ENCODE assay signal across 13 cellular contexts in genomic region chr19:45448887-45449299, GRCh38. TPM values are rescaled to one million over a fixed set of nuclear protein-coding genes. Genes with fewer than 3 reads are reported as not detected.
DNase-seq lines count a peak whose midpoint lies in the region; ATAC-seq, FAIRE-seq and TF ChIP-seq lines count a peak whose summit lies in the region.
"Had no signal": no experiment of that assay in that cellular context is flagged by ENCODE, and none has a peak within 500 bp of the region (broad histone marks: within the 10 kb centered on the region; RNA-seq: fewer than 3 reads in every experiment).

No MANE protein-coding gene starts in this region.

- H3K36me3 ChIP-seq in Peyer's patch = no peaks in the 10 kb centered on the region
- H3K36me3 ChIP-seq in effector memory CD4-positive, alpha-beta T cell (ENCODE audit: control insufficient read depth, insufficient read depth, low read length) = no peaks in the 10 kb centered on the region
- H3K36me3 ChIP-seq in kidney (ENCODE audit: control insufficient read depth in 1 of 2, insufficient read depth in 2 of 2, low read length in 2 of 2) = no peaks in the 10 kb centered on the region
- H3K36me3 ChIP-seq: tibial nerve had no signal

- ATAC-seq in GM18502 (IDR thresholded peaks at IDR 0.05; ENCODE audit: poor library complexity, unreplicated experiment) = no peak

- peaks cover 32% of the 10 kb centered on the region for H3K4me1 Mint-ChIP-seq in osteocyte (ENCODE audit: unreplicated experiment)

- H3K9me3 ChIP-seq in Peyer's patch = no peaks in the 10 kb centered on the region
- H3K9me3 ChIP-seq in effector memory CD4-positive, alpha-beta T cell (ENCODE audit: control insufficient read depth, low read length) = no peaks in the 10 kb centered on the region
- no peaks in the 10 kb centered on the region for H3K9me3 ChIP-seq in kidney (ENCODE audit: control insufficient read depth in 1 of 2, low read length in 2 of 2)
- H3K9me3 ChIP-seq: tibial nerve had no signal

- no peak for FAIRE-seq in kidney (lab: Jason Lieb, UNC)

- H3K4me3 ChIP-seq in Peyer's patch (no peak overlapping the region), kidney (ENCODE audit: low read length in 2 of 2) (no peak overlapping the region)
- H3K4me3 ChIP-seq in effector memory CD4-positive, alpha-beta T cell (ENCODE audit: insufficient read depth, low read depth, low read length, poor library complexity, severe bottlenecking) = no peak overlapping the region
- H3K4me3 ChIP-seq: lung, SK-N-MC, tibial nerve had no signal

- no peaks in the 10 kb centered on the region for H3K36me3 Mint-ChIP-seq in osteocyte (ENCODE audit: unreplicated experiment)

- H3K27ac Mint-ChIP-seq in osteocyte (ENCODE audit: unreplicated experiment) = peak overlapping the region; percentile 65

- intact Hi-C loops in kidney (cut with DNase I) = no loop called here

- peak overlapping the region; percentile 59 for H3K4me3 Mint-ChIP-seq in osteocyte (ENCODE audit: unreplicated experiment)

- no peak for TF ChIP-seq POLR2A in Peyer's patch (IDR thresholded peaks at IDR 0.05)

- H3K27me3 ChIP-seq in Peyer's patch = no peaks in the 10 kb centered on the region
- no peaks in the 10 kb centered on the region for H3K27me3 ChIP-seq in effector memory CD4-positive, alpha-beta T cell (replicated peaks; ENCODE audit: control insufficient read depth, insufficient read depth, low read length, poor library complexity, severe bottlenecking)
- H3K27me3 ChIP-seq: tibial nerve had no signal

- peak overlapping the region in 3 of 4 donors; percentile 90 to 91 (median 91) for H3K27ac ChIP-seq in Peyer's patch
- H3K27ac ChIP-seq in effector memory CD4-positive, alpha-beta T cell (ENCODE audit: insufficient read depth, low read length, poor library complexity, severe bottlenecking) = peak overlapping the region; percentile 99
- H3K27ac ChIP-seq in kidney (ENCODE audit: low read depth in 2 of 2, low read length in 2 of 2) = no peak overlapping the region
- H3K27ac ChIP-seq: SK-N-MC had no signal

- peaks cover 10 to 52% (median 16%) of the 10 kb centered on the region in 4 donors for H3K4me1 ChIP-seq in Peyer's patch
- peaks cover 41% of the 10 kb centered on the region for H3K4me1 ChIP-seq in effector memory CD4-positive, alpha-beta T cell (ENCODE audit: control insufficient read depth, insufficient read depth, low read length, poor library complexity, severe bottlenecking)
- peaks cover 5 to 11% of the 10 kb centered on the region in 2 donors for H3K4me1 ChIP-seq in kidney (ENCODE audit: control insufficient read depth in 1 of 2, insufficient read depth in 1 of 2, low read depth in 1 of 2, low read length in 2 of 2)

- no peaks in the 10 kb centered on the region for H3K27me3 Mint-ChIP-seq in osteocyte (ENCODE audit: unreplicated experiment)

- TF ChIP-seq CTCF in Peyer's patch (IDR thresholded peaks at IDR 0.05) (no peak), osteocyte (IDR thresholded peaks at IDR 0.05) (no peak), kidney (IDR thresholded peaks at IDR 0.05; ENCODE audit: borderline replicate concordance, extremely low read depth, insufficient read depth) (no peak)

- no peaks in the 10 kb centered on the region for H3K9me3 Mint-ChIP-seq in osteocyte (ENCODE audit: unreplicated experiment)

- peak; percentile 58 for DNase-seq in DMS153 (lab: John Stamatoyannopoulos, UW)
- no peak for DNase-seq in DMS153 treated with DMSO at 0.1 percent for 48 hours (lab: John Stamatoyannopoulos, UW; ENCODE audit: unreplicated experiment)
- DNase-seq in Peyer's patch = peak in 2 of 3 donors; percentile 76 to 81
- peak in 2 of 3 donors; percentile 11 to 41 for DNase-seq in effector memory CD4-positive, alpha-beta T cell
- no peak for DNase-seq in osteocyte (ENCODE audit: extremely low spot score, unreplicated experiment)
- no peak for DNase-seq in kidney
- DNase-seq in NAMALWA (ENCODE audit: low spot score) = no peak
- DNase-seq: NCI-H2081 had no signal

- H3K9ac ChIP-seq in kidney (ENCODE audit: low read length in 2 of 2) = peak overlapping the region in 1 of 2 donors; percentile 51

RNA-seq across cellular contexts. Expression of gene FOSB, which starts 18.9 kb away (rescaled TPM):
- total RNA-seq in Peyer's patch (10 to 100 TPM in 2 of 4 donors, 1 to 10 TPM in 1, under 1 TPM in 1; 0.85 to 56.1 (median 9.6) TPM), osteocyte (93.8 and 176 TPM in 2 replicates), kidney (0.98 TPM)
- 0.73 TPM for polyA plus RNA-seq in kidney (ENCODE audit: insufficient read depth, low read depth, low replicate concordance)
- total RNA-seq: A172 had no signal

RNA-seq across cellular contexts. Expression of gene ERCC1, which starts 25.2 kb away (rescaled TPM):
- total RNA-seq in Peyer's patch (10 to 100 TPM; 39.9 to 69.3 (median 52.5) TPM), osteocyte (96.7 and 117 TPM in 2 replicates), kidney (60.8 TPM)
- polyA plus RNA-seq in kidney (ENCODE audit: insufficient read depth, low read depth, low replicate concordance) = 107 TPM

RNA-seq across cellular contexts. Expression of gene POLR1G, which starts 42.4 kb away (rescaled TPM):
- total RNA-seq in Peyer's patch (10 to 100 TPM in 1 of 4 donors, 1 to 10 TPM in 2, under 1 TPM in 1; 0.88 to 10.7 (median 2.5) TPM), osteocyte (7.6 and 9.1 TPM in 2 replicates), kidney (3.9 TPM)
- 2.4 TPM for polyA plus RNA-seq in kidney (ENCODE audit: insufficient read depth, low read depth, low replicate concordance)

RNA-seq across cellular contexts. Expression of gene PPP1R13L, which starts 44.0 kb away (rescaled TPM):
- total RNA-seq in Peyer's patch (10 to 100 TPM; 16.5 to 53.9 (median 36.2) TPM), osteocyte (48.7 and 53.5 TPM in 2 replicates), kidney (32.4 TPM)
- polyA plus RNA-seq in kidney (ENCODE audit: insufficient read depth, low read depth, low replicate concordance) = 21.4 TPM

RNA-seq across cellular contexts. Expression of gene RTN2, which starts 48.0 kb away (rescaled TPM):
- total RNA-seq in Peyer's patch (10 to 100 TPM in 1 of 4 donors, 1 to 10 TPM in 2, under 1 TPM in 1; 0.53 to 42.1 (median 4.3) TPM), osteocyte (15.6 and 15.8 TPM in 2 replicates), kidney (7.3 TPM)
- polyA plus RNA-seq in kidney (ENCODE audit: insufficient read depth, low read depth, low replicate concordance) = 8.2 TPM

Comparison
In these comparisons a context has a peak if more than half of its experiments do, and no peak if none do; other contexts are left out.
1. DNase-seq: peak in DMS153 (single experiment), Peyer's patch (2 of 3) and effector memory CD4-positive, alpha-beta T cell (2 of 3); none in DMS153 treated with DMSO at 0.1 percent for 48 hours (single experiment), osteocyte (single experiment), kidney (single experiment) and NAMALWA (single experiment).
2. H3K27ac ChIP-seq: peak in Peyer's patch (3 of 4) and effector memory CD4-positive, alpha-beta T cell (single experiment); none in kidney (0 of 2).